ENCODE assay signal across 12 cellular contexts in genomic region chr13:113880651-113881611, GRCh38. TPM values are rescaled to one million over a fixed set of nuclear protein-coding genes. Genes with fewer than 3 reads are reported as not detected.
A peak's percentile ranks its signal among the peaks of the same experiment; 100 is the strongest.
DNase-seq lines count a peak whose midpoint lies in the region; ATAC-seq and TF ChIP-seq lines count a peak whose summit lies in the region.
"Had no signal": no experiment of that assay in that cellular context is flagged by ENCODE, and none has a peak within 500 bp of the region (broad histone marks: within the 10 kb centered on the region; RNA-seq: fewer than 3 reads in every experiment).

No MANE protein-coding gene starts in this region.

- H2BK15ac ChIP-seq in H9 (ENCODE audit: low read depth, low read length), result no peak overlapping the region

- no peaks in the 10 kb centered on the region for H4K20me1 ChIP-seq in H9 (ENCODE audit: control insufficient read depth, insufficient read depth, insufficient read length)

- no peak overlapping the region for H4K8ac ChIP-seq in H9 (replicated peaks; ENCODE audit: insufficient read length, low read depth, low read length)

- H3K4me1 ChIP-seq in H9 (ENCODE audit: insufficient read depth, low read length) (no peaks in the 10 kb centered on the region), right atrium auricular region (peaks cover 0 to 52% of the 10 kb centered on the region in 2 donors), skeletal muscle tissue (ENCODE audit: control insufficient read depth in 3 of 3, insufficient read depth in 3 of 3, low read length in 3 of 3) (peaks cover 35 to 49% (median 36%) of the 10 kb centered on the region in 3 donors)

- CTCF ChIA-PET in activated CD8-positive, alpha-beta T cell treated with anti-CD3 and anti-CD28 coated beads, Interleukin-2, amount 10 ng/mL, durations not matched to agents 7 days and 5 days (lab: Charles Lee), result no interaction called here

- H3K23me2 ChIP-seq in H9 (ENCODE audit: insufficient read length, low read depth, low read length, poor library complexity, severe bottlenecking), result no peaks in the 10 kb centered on the region

- no peak overlapping the region for H3T11ph ChIP-seq in H9 (ENCODE audit: low read length)

- no peak overlapping the region for H2AK5ac ChIP-seq in H9 (ENCODE audit: insufficient read length, low read length)

- no peak overlapping the region for H2BK5ac ChIP-seq in H9 (ENCODE audit: insufficient read length, low read length)

- no peaks in the 10 kb centered on the region for H3K36me3 ChIP-seq in right atrium auricular region
- no peaks in the 10 kb centered on the region for H3K36me3 ChIP-seq in skeletal muscle tissue (ENCODE audit: control insufficient read depth in 3 of 3, insufficient read depth in 3 of 3, low read length in 3 of 3)

- H3K56ac ChIP-seq in H9 (ENCODE audit: insufficient read length, low read depth, low read length), result no peak overlapping the region

- POLR2A ChIA-PET in activated CD8-positive, alpha-beta T cell treated with anti-CD3 and anti-CD28 coated beads, Interleukin-2, amount 10 ng/mL, durations not matched to agents 7 days and 5 days (lab: Charles Lee), result no interaction called here

- no peak overlapping the region for H3K4me3 Mint-ChIP-seq in H9
- no peak overlapping the region for H3K4me3 Mint-ChIP-seq in activated CD8-positive, alpha-beta T cell treated with anti-CD3 and anti-CD28 coated beads, Interleukin-2, amount 10 ng/mL, durations not matched to agents 7 days and 5 days
- no peak overlapping the region for H3K4me3 Mint-ChIP-seq in effector memory CD8-positive, alpha-beta T cell
- H3K4me3 Mint-ChIP-seq: naive B cell had no signal

- H3K4me1 Mint-ChIP-seq in H9, result peaks cover 0 to 3% of the 10 kb centered on the region in 2 experiments; a peak in 1 of 4 replicates
- peaks cover 26% of the 10 kb centered on the region for H3K4me1 Mint-ChIP-seq in activated CD8-positive, alpha-beta T cell treated with anti-CD3 and anti-CD28 coated beads, Interleukin-2, amount 10 ng/mL, durations not matched to agents 7 days and 5 days (ENCODE audit: low read depth)
- H3K4me1 Mint-ChIP-seq in effector memory CD8-positive, alpha-beta T cell (ENCODE audit: low read depth in 2 of 2), result peaks cover 17 to 20% of the 10 kb centered on the region in 2 donors
- H3K4me1 Mint-ChIP-seq: naive B cell had no signal

- no peaks in the 10 kb centered on the region for H3K9me3 Mint-ChIP-seq in H9
- peaks cover 3% of the 10 kb centered on the region for H3K9me3 Mint-ChIP-seq in activated CD8-positive, alpha-beta T cell treated with anti-CD3 and anti-CD28 coated beads, Interleukin-2, amount 10 ng/mL, durations not matched to agents 7 days and 5 days (ENCODE audit: insufficient read depth)
- H3K9me3 Mint-ChIP-seq in effector memory CD8-positive, alpha-beta T cell, result no peaks in the 10 kb centered on the region
- H3K9me3 Mint-ChIP-seq: naive B cell had no signal

- H3K27me3 Mint-ChIP-seq in H9 (ENCODE audit: low read depth), result peaks cover 7% of the 10 kb centered on the region
- peaks cover 4% of the 10 kb centered on the region for H3K27me3 Mint-ChIP-seq in activated CD8-positive, alpha-beta T cell treated with anti-CD3 and anti-CD28 coated beads, Interleukin-2, amount 10 ng/mL, durations not matched to agents 7 days and 5 days (ENCODE audit: low read depth)
- peaks cover 8 to 21% of the 10 kb centered on the region in 2 donors for H3K27me3 Mint-ChIP-seq in effector memory CD8-positive, alpha-beta T cell

- no peaks in the 10 kb centered on the region; a peak in 2 of 7 replicates for H3K36me3 Mint-ChIP-seq in H9 (ENCODE audit: insufficient read depth in 1 of 3, low read depth in 3 of 3)
- H3K36me3 Mint-ChIP-seq in activated CD8-positive, alpha-beta T cell treated with anti-CD3 and anti-CD28 coated beads, Interleukin-2, amount 10 ng/mL, durations not matched to agents 7 days and 5 days (ENCODE audit: low read depth), result no peaks in the 10 kb centered on the region
- H3K36me3 Mint-ChIP-seq in effector memory CD8-positive, alpha-beta T cell (ENCODE audit: insufficient read depth), result peaks cover 22% of the 10 kb centered on the region
- H3K36me3 Mint-ChIP-seq: naive B cell had no signal

- peak overlapping the region in 1 of 3 experiments; percentile 35; a peak in 1 of 7 replicates for H3K27ac Mint-ChIP-seq in H9
- H3K27ac Mint-ChIP-seq in activated CD8-positive, alpha-beta T cell treated with anti-CD3 and anti-CD28 coated beads, Interleukin-2, amount 10 ng/mL, durations not matched to agents 7 days and 5 days, result peak overlapping the region; percentile 64
- no peak overlapping the region for H3K27ac Mint-ChIP-seq in effector memory CD8-positive, alpha-beta T cell
- H3K27ac Mint-ChIP-seq: naive B cell had no signal

- no CpG with 5 or more reads among the region's 17 CpGs for WGBS in H9 (ENCODE audit: extremely low coverage, insufficient read length, low lambda C conversion rate)

- H3K27me3 ChIP-seq in H9 (ENCODE audit: insufficient read depth, low read length), result no peaks in the 10 kb centered on the region
- H3K27me3 ChIP-seq in right atrium auricular region, result no peaks in the 10 kb centered on the region
- H3K27me3 ChIP-seq in skeletal muscle tissue (ENCODE audit: control insufficient read depth in 3 of 3, insufficient read depth in 3 of 3, low read length in 3 of 3), result no peaks in the 10 kb centered on the region

- H3K4me3 ChIP-seq in right atrium auricular region (no peak overlapping the region), skeletal muscle tissue (ENCODE audit: low read length in 3 of 3) (peak overlapping the region in 1 of 3 donors; percentile 54)

- H3K9ac ChIP-seq in H9 (ENCODE audit: extremely low read depth, insufficient read length, low read length) (no peak overlapping the region), skeletal muscle tissue (ENCODE audit: low read depth in 1 of 3, low read length in 3 of 3) (peak overlapping the region in 2 of 3 donors; percentile 20 to 40)

- H3K79me2 ChIP-seq in H9 (ENCODE audit: insufficient read depth, low read length), result no peaks in the 10 kb centered on the region

- H4K5ac ChIP-seq in H9 (ENCODE audit: insufficient read length, low read depth, low read length), result no peak overlapping the region

- TF ChIP-seq CTCF in H9 (conservative IDR thresholded peaks at IDR 0.05) (no peak), right atrium auricular region (IDR thresholded peaks at IDR 0.05) (no peak)

- no peak overlapping the region for H3K4me2 ChIP-seq in H9 (ENCODE audit: insufficient read depth, insufficient read length, low read length)

- no peak overlapping the region for H2BK120ac ChIP-seq in H9 (ENCODE audit: low read depth, low read length, poor library complexity, severe bottlenecking)

- H2BK20ac ChIP-seq in H9 (ENCODE audit: low read depth, low read length, poor library complexity, severe bottlenecking), result no peak overlapping the region

- H3K27ac ChIP-seq in H9 (ENCODE audit: insufficient read length, low read depth, low read length), result no peak overlapping the region
- peak overlapping the region; percentile 84 to 88 for H3K27ac ChIP-seq in right atrium auricular region
- H3K27ac ChIP-seq in skeletal muscle tissue (ENCODE audit: low read depth, low read length), result peak overlapping the region; percentile 65

- no peak for DNase-seq in H9
- peak; percentile 21 for DNase-seq in activated CD8-positive, alpha-beta T cell treated with anti-CD3 and anti-CD28 coated beads, Interleukin-2, amount 10 ng/mL, durations not matched to agents 7 days and 5 days
- DNase-seq in right atrium auricular region (ENCODE audit: low spot score), result peak; percentile 58
- DNase-seq in effector memory CD8-positive, alpha-beta T cell, result no peak
- DNase-seq: Calu3; central memory CD4-positive, alpha-beta T cell; naive B cell; NCI-H2227 treated with DMSO at 0.1 percent for 48 hours had no signal

- no peak overlapping the region for H3K4ac ChIP-seq in H9 (ENCODE audit: low read depth, low read length)

- H3K14ac ChIP-seq in H9 (ENCODE audit: insufficient read depth, low read length), result peak overlapping the region; percentile 8; the same call in 1 of the 2 replicates

- no peak overlapping the region for H3K23ac ChIP-seq in H9 (ENCODE audit: insufficient read length, low read depth, low read length)

- ATAC-seq in activated CD8-positive, alpha-beta T cell treated with anti-CD3 and anti-CD28 coated beads, Interleukin-2, amount 10 ng/mL, durations not matched to agents 7 days and 5 days, result no peak
- ATAC-seq in GM19023 (IDR thresholded peaks at IDR 0.05; ENCODE audit: unreplicated experiment), result no peak
- ATAC-seq in GM21737 (IDR thresholded peaks at IDR 0.05; ENCODE audit: unreplicated experiment), result no peak
- no peak for ATAC-seq in effector memory CD8-positive, alpha-beta T cell (replicated peaks)
- ATAC-seq in HG03457 (IDR thresholded peaks at IDR 0.05; ENCODE audit: unreplicated experiment), result no peak

- H3K9me3 ChIP-seq in H9 (ENCODE audit: control insufficient read depth, low read depth, low read length) (no peaks in the 10 kb centered on the region), right atrium auricular region (no peaks in the 10 kb centered on the region), skeletal muscle tissue (ENCODE audit: control insufficient read depth in 3 of 3, low read length in 3 of 3) (no peaks in the 10 kb centered on the region)

- H4K91ac ChIP-seq in H9 (ENCODE audit: insufficient read length, low read depth, low read length), result no peak overlapping the region

- H2BK12ac ChIP-seq in H9 (ENCODE audit: insufficient read length, low read depth, low read length), result no peak overlapping the region

- H3K79me1 ChIP-seq in H9 (ENCODE audit: insufficient read depth, low read depth, low read length, poor library complexity, severe bottlenecking), result no peaks in the 10 kb centered on the region

- H3K18ac ChIP-seq in H9 (ENCODE audit: insufficient read length, low read depth, low read length), result no peak overlapping the region

- H2AFZ ChIP-seq in H9 (ENCODE audit: low read length), result no peak overlapping the region

RNA-seq across cellular contexts. Expression of gene GAS6, which starts 17.1 kb away (rescaled TPM):
- total RNA-seq in H9 (2021) (19.5 and 20.5 TPM in 2 replicates), right atrium auricular region (100 to 1,000 TPM; 206 to 254 TPM), skeletal muscle tissue (25.1 TPM)
- total RNA-seq in activated CD8-positive, alpha-beta T cell treated with anti-CD3 and anti-CD28 coated beads, Interleukin-2, amount 10 ng/mL, durations not matched to agents 7 days and 5 days, result under 1 TPM; 0.53 to 0.65 TPM

Comparison
In these comparisons a context has a peak if more than half of its experiments do, and no peak if none do; other contexts are left out.
1. DNase-seq: peak in activated CD8-positive, alpha-beta T cell treated with anti-CD3 and anti-CD28 coated beads, Interleukin-2, amount 10 ng/mL, durations not matched to agents 7 days and 5 days (single experiment) and right atrium auricular region (single experiment); none in H9 (single experiment) and effector memory CD8-positive, alpha-beta T cell (0 of 3).
2. RNA of gene GAS6, which starts 17.1 kb away (total RNA-seq): 206 to 254 TPM in right atrium auricular region, 25.1 TPM in skeletal muscle tissue (single experiment) and 19.5 to 20.5 TPM in H9; 0.53 to 0.65 TPM in activated CD8-positive, alpha-beta T cell treated with anti-CD3 and anti-CD28 coated beads, Interleukin-2, amount 10 ng/mL, durations not matched to agents 7 days and 5 days; every median in the first group is over 10 times any median in the second.